Comparison of ENCODE assay signal across 8 cellular contexts in the genomic region with DNA sequence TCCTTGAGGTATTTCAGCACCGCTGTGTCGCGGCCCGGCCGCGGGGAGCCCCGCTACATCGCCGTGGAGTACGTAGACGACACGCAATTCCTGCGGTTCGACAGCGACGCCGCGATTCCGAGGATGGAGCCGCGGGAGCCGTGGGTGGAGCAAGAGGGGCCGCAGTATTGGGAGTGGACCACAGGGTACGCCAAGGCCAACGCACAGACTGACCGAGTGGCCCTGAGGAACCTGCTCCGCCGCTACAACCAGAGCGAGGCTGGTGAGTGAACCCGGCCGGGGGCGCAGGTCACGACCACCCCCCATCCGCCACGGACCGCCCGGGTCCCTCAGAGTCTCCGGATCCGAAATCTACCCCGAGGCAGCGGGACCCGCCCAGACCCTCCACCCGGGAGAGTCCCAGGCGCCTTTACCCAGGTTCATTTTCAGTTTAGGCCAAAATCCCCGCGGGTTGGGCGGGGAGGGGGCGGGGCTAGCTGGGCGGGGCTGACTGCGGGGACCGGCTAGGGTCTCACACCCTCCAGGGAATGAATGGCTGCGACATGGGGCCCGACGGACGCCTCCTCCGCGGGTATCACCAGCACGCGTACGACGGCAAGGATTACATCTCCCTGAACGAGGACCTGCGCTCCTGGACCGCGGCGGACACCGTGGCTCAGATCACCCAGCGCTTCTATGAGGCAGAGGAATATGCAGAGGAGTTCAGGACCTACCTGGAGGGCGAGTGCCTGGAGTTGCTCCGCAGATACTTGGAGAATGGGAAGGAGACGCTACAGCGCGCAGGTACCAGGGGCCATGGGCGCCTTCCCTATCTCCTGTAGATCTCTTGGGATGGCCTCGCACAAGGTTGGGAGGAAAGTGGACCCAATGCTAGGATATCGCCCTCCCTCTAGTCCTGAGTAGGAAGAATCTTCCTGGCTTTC. TPM values are rescaled to one million over a fixed set of nuclear protein-coding genes. Genes with fewer than 3 reads are reported as not detected.
DNase-seq lines count a peak whose midpoint lies in the region; ATAC-seq and TF ChIP-seq lines count a peak whose summit lies in the region.

No MANE protein-coding gene starts in this region.

- H3K4me1 ChIP-seq in esophagus squamous epithelium (peaks cover 10 to 33% (median 16%) of the 10 kb centered on the region in 3 donors), neuronal stem cell (ENCODE audit: control insufficient read depth in 2 of 2, insufficient read depth in 1 of 2, low read depth in 1 of 2, low read length in 2 of 2) (peaks cover 0 to 5% of the 10 kb centered on the region in 2 donors), testis (peaks cover 4% of the 10 kb centered on the region)

- H2BK12ac ChIP-seq in neuronal stem cell (ENCODE audit: low read length): no peak overlapping the region

- H3K4me3 ChIP-seq in esophagus squamous epithelium (peak overlapping the region; percentile 53 to 98 (median 80)), neuronal stem cell (ENCODE audit: low read length in 2 of 2) (peak overlapping the region in 1 of 2 donors; percentile 81), testis (peak overlapping the region; percentile 81 to 85)

- H3K79me1 ChIP-seq in neuronal stem cell (ENCODE audit: low read depth, low read length): peaks cover 5% of the 10 kb centered on the region

- H3K9me3 ChIP-seq in esophagus squamous epithelium: no peaks in the 10 kb centered on the region
- peaks cover 2 to 5% of the 10 kb centered on the region in 2 donors for H3K9me3 ChIP-seq in neuronal stem cell (replicated peaks in 1 of 2; ENCODE audit: control insufficient read depth in 2 of 2, insufficient read depth in 1 of 2, low read depth in 1 of 2, low read length in 2 of 2)
- H3K9me3 ChIP-seq in testis: no peaks in the 10 kb centered on the region

- H3K4me2 ChIP-seq in neuronal stem cell (ENCODE audit: insufficient read depth, low read length, poor library complexity, severe bottlenecking): peak overlapping the region; percentile 94

- no peak overlapping the region for H4K91ac ChIP-seq in neuronal stem cell (ENCODE audit: low read depth, low read length, poor library complexity)

- H2BK5ac ChIP-seq in neuronal stem cell (ENCODE audit: low read length): no peak overlapping the region

- H3K23ac ChIP-seq in neuronal stem cell (ENCODE audit: low read depth, low read length, poor library complexity): peak overlapping the region; percentile 86

- H3K9ac ChIP-seq in neuronal stem cell (ENCODE audit: low read depth, low read length, poor library complexity): peak overlapping the region; percentile 85

- peak; percentile 80 for DNase-seq in activated T-cell treated with anti-CD3 and anti-CD28 coated beads for 4 hours
- no peak for DNase-seq in esophagus squamous epithelium (lab: John Stamatoyannopoulos, UW)
- DNase-seq in neuronal stem cell (ENCODE audit: low spot score): no peak
- peak; percentile 40 for DNase-seq in testis
- no peak for DNase-seq in SW480 (ENCODE audit: low spot score)
- no peak for DNase-seq in RKO (ENCODE audit: low spot score)

- TF ChIP-seq POLR2A in esophagus squamous epithelium (IDR thresholded peaks at IDR 0.05) (peak in 1 of 4 donors; percentile 2), testis (IDR thresholded peaks at IDR 0.05) (no peak)

- H2BK120ac ChIP-seq in neuronal stem cell (ENCODE audit: low read depth, low read length): no peak overlapping the region

- H3K27ac ChIP-seq in esophagus squamous epithelium (peak overlapping the region; percentile 78 to 95 (median 88)), neuronal stem cell (replicated peaks; ENCODE audit: low read length) (no peak overlapping the region), testis (peak overlapping the region; percentile 86 to 89)

- intact Hi-C loops in esophagus squamous epithelium (cut with DNase I): no loop called here
- intact Hi-C loops in testis (cut with DNase I; ENCODE audit: low total_unique reads): no loop called here

- peak; percentile 51 for ATAC-seq in GM19023 (IDR thresholded peaks at IDR 0.05; ENCODE audit: unreplicated experiment)
- peak; percentile 10 for ATAC-seq in HG03565 (IDR thresholded peaks at IDR 0.05; ENCODE audit: unreplicated experiment)

- H2AK5ac ChIP-seq in neuronal stem cell (ENCODE audit: low read depth, low read length): peak overlapping the region; percentile 60

- TF ChIP-seq CTCF in esophagus squamous epithelium (IDR thresholded peaks at IDR 0.05): no peak
- TF ChIP-seq CTCF in testis (IDR thresholded peaks at IDR 0.05): no peak

- H3K27me3 ChIP-seq in esophagus squamous epithelium (no peaks in the 10 kb centered on the region), neuronal stem cell (ENCODE audit: control insufficient read depth in 3 of 3, insufficient read depth in 3 of 3, low read depth in 1 of 3, low read length in 3 of 3) (peaks cover 8 to 45% (median 39%) of the 10 kb centered on the region in 3 experiments), testis (no peaks in the 10 kb centered on the region)

- H2BK15ac ChIP-seq in neuronal stem cell (ENCODE audit: low read length): peak overlapping the region; percentile 84

- peak overlapping the region; percentile 49 for H3K14ac ChIP-seq in neuronal stem cell (ENCODE audit: low read length)

- no peak overlapping the region for H3K4ac ChIP-seq in neuronal stem cell (ENCODE audit: low read length)

- H3K36me3 ChIP-seq in esophagus squamous epithelium (peaks cover 0 to 33% (median 13%) of the 10 kb centered on the region in 3 donors), neuronal stem cell (replicated peaks in 1 of 2; ENCODE audit: control insufficient read depth in 2 of 2, insufficient read depth in 2 of 2, low read length in 2 of 2) (no peaks in the 10 kb centered on the region), testis (ENCODE audit: low read depth, missing control alignments) (no peaks in the 10 kb centered on the region)

- peak overlapping the region; percentile 88 for H3K18ac ChIP-seq in neuronal stem cell (ENCODE audit: low read length)

- H4K8ac ChIP-seq in neuronal stem cell (ENCODE audit: low read depth, low read length): no peak overlapping the region

- 0 to 57% methylated on average over 3 to 4 of the region's 76 CpGs for WGBS in esophagus squamous epithelium, 2 donors
- no CpG with 5 or more reads among the region's 76 CpGs for WGBS in neuronal stem cell (ENCODE audit: extremely low coverage in 2 of 2, insufficient read length in 2 of 2, insufficient replicate concordance in 1 of 2), 2 donors
- 8 to 14% methylated on average over 16 to 48 of the region's 76 CpGs for WGBS in testis, 2 donors

- peak overlapping the region; percentile 83 for H2AFZ ChIP-seq in neuronal stem cell (ENCODE audit: low read length)

RNA-seq across cellular contexts. Expression of gene HLA-F, which starts 0.7 kb away (rescaled TPM):
- total RNA-seq in esophagus squamous epithelium: 10 to 100 TPM in 3 of 4 donors, 1 to 10 TPM in 1; 8.7 to 56.1 (median 31.0) TPM
- 2.6 TPM for polyA plus RNA-seq in neuronal stem cell (2013, experiment 1 of 2)
- 2.2 TPM for polyA plus RNA-seq in neuronal stem cell (2013, experiment 2 of 2)
- total RNA-seq in testis: 10 to 100 TPM; 25.3 to 28.1 TPM
- polyA plus RNA-seq in testis (ENCODE audit: insufficient read depth, low read depth, low replicate concordance): 51.1 TPM

RNA-seq across cellular contexts. Expression of gene ZFP57, which starts 43.0 kb away (rescaled TPM):
- total RNA-seq in esophagus squamous epithelium (1 to 10 TPM in 1 of 4 donors, not detected in 3; 2.4 TPM), testis (1 to 10 TPM; 1.4 to 1.6 TPM)
- polyA plus RNA-seq in neuronal stem cell (2013, experiment 1 of 2): 0.17 TPM
- polyA plus RNA-seq in neuronal stem cell (2013, experiment 2 of 2): 0.14 TPM
- polyA plus RNA-seq in testis (ENCODE audit: insufficient read depth, low read depth, low replicate concordance): 0.91 TPM

Comparison
In these comparisons a context has a peak if more than half of its experiments do, and no peak if none do; other contexts are left out.
1. DNase-seq: peak in activated T-cell treated with anti-CD3 and anti-CD28 coated beads for 4 hours (single experiment) and testis (single experiment); none in esophagus squamous epithelium (single experiment), neuronal stem cell (single experiment), SW480 (single experiment) and RKO (single experiment).